ENCODE assay signal across 27 cellular contexts in the genomic region with DNA sequence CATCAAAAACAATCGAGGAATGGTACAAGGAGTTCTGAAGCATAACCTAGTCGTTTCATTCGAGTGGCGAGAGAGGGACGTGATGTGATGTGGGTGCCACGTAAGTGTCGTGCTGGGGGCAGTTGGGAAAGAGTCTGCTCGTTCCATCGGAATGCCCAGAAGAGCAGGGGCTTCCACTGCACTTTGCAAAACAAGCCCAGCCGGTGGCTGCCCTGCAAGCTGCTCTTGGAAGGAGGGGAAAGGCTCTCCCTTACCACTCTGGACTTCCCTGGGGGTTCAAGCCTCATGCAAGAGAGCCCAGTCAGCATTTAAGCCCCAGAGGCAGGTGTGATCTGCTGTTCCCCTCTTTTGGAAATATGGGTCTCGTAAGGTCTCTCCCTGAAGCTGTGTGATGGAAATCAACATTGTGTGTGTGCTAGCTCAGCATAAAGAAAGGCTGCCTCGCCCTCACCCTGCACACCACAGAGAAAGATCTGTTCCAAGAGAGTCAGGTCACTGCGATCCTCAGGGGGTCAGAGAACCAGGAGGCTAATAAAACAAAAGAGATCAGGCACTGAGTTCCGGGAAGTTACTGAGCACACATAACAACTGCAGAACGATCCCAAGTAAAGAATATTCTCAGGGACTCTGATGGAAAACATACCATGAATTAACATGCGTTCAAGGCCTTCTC.
A peak's percentile ranks its signal among the peaks of the same experiment; 100 is the strongest.
DNase-seq lines count a peak whose midpoint lies in the region; ATAC-seq, FAIRE-seq and TF ChIP-seq lines count a peak whose summit lies in the region.
"Had no signal": no experiment of that assay in that cellular context is flagged by ENCODE, and none has a peak within 500 bp of the region (broad histone marks: within the 10 kb centered on the region; RNA-seq: fewer than 3 reads in every experiment).

No MANE protein-coding gene starts in this region.

- H2AK5ac ChIP-seq in mesenchymal stem cell (ENCODE audit: low read length, severe bottlenecking), result peak overlapping the region; percentile 3

- no peak overlapping the region for H3K9ac ChIP-seq in HUES64 (ENCODE audit: low read depth, low read length)
- H3K9ac ChIP-seq in mesenchymal stem cell (ENCODE audit: low read length), result no peak overlapping the region

- H4K91ac ChIP-seq in mesenchymal stem cell (ENCODE audit: low read length), result peak overlapping the region; percentile 35

- peaks cover 17% of the 10 kb centered on the region for H3K79me1 ChIP-seq in mesenchymal stem cell (replicated peaks; ENCODE audit: low read length, poor library complexity, severe bottlenecking)

- peaks cover 35% of the 10 kb centered on the region for H3K4me1 ChIP-seq in HUES64 (ENCODE audit: insufficient read depth, low read length)
- H3K4me1 ChIP-seq in mesenchymal stem cell (ENCODE audit: control insufficient read depth, insufficient read depth, low read depth, low read length), result peaks cover 9% of the 10 kb centered on the region
- H3K4me1 ChIP-seq: pancreas, tibial nerve had no signal

- peak overlapping the region in 1 of 2 experiments; percentile 13 for H3K18ac ChIP-seq in mesenchymal stem cell (ENCODE audit: low read depth in 1 of 2, low read length in 2 of 2)

- H2BK5ac ChIP-seq in mesenchymal stem cell (ENCODE audit: low read depth, low read length, poor library complexity, severe bottlenecking), result peak overlapping the region; percentile 49

- H3K4me3 Mint-ChIP-seq in immature natural killer cell (no peak overlapping the region), endothelial cell (ENCODE audit: unreplicated experiment) (no peak overlapping the region)
- H3K4me3 Mint-ChIP-seq: activated CD4-positive, alpha-beta memory T cell treated with anti-CD3 and anti-CD28 coated beads, Interleukin-2, amount 10 ng/mL, durations not matched to agents 7 days and 5 days; activated naive CD8-positive, alpha-beta T cell treated with anti-CD3 and anti-CD28 coated beads, Interleukin-2, amount 50 U/mL, for 24 hours; CD4-positive, CD25-positive, alpha-beta regulatory T cell; HFFc6; stimulated activated naive CD8-positive, alpha-beta T cell treated with anti-CD3 and anti-CD28 coated beads, Interleukin-15, Interleukin-2, amounts not matched to agents 100 ng/mL and 50 ng/mL, for 24 hours had no signal

- H2BK15ac ChIP-seq in mesenchymal stem cell (ENCODE audit: low read depth, poor library complexity, severe bottlenecking), result no peak overlapping the region

- H3K9me3 Mint-ChIP-seq in immature natural killer cell (peaks cover 0 to 1% (median 0%) of the 10 kb centered on the region in 6 donors), endothelial cell (ENCODE audit: unreplicated experiment) (no peaks in the 10 kb centered on the region)
- H3K9me3 Mint-ChIP-seq: activated naive CD8-positive, alpha-beta T cell treated with anti-CD3 and anti-CD28 coated beads, Interleukin-2, amount 50 U/mL, for 24 hours; HFFc6; stimulated activated naive CD8-positive, alpha-beta T cell treated with anti-CD3 and anti-CD28 coated beads, Interleukin-15, Interleukin-2, amounts not matched to agents 100 ng/mL and 50 ng/mL, for 24 hours had no signal

- H3K14ac ChIP-seq in mesenchymal stem cell (ENCODE audit: low read length in 2 of 2), result peak overlapping the region in 1 of 2 experiments; percentile 23

- H3K27me3 ChIP-seq in HUES64 (ENCODE audit: insufficient read depth, low read length) (no peaks in the 10 kb centered on the region), mesenchymal stem cell (ENCODE audit: control insufficient read depth in 1 of 2, insufficient read depth in 1 of 2, low read length in 2 of 2) (no peaks in the 10 kb centered on the region)
- H3K27me3 ChIP-seq: MG63, tibial nerve had no signal

- FAIRE-seq in HTR-8/SVneo (lab: Jason Lieb, UNC), result no peak
- FAIRE-seq: D721Med, pancreas had no signal

- H3K36me3 ChIP-seq in HUES64 (ENCODE audit: insufficient read depth, low read length) (no peaks in the 10 kb centered on the region), mesenchymal stem cell (ENCODE audit: control insufficient read depth in 1 of 2, insufficient read depth in 2 of 2, low read depth in 1 of 2, low read length in 2 of 2) (peaks cover 0 to 28% of the 10 kb centered on the region in 2 experiments)
- H3K36me3 ChIP-seq: MG63, pancreas, tibial nerve had no signal

- no peak for ATAC-seq in GM19463 (IDR thresholded peaks at IDR 0.05; ENCODE audit: unreplicated experiment)
- ATAC-seq: activated CD4-positive, CD25-positive, alpha-beta regulatory T cell treated with anti-CD3 and anti-CD28 coated beads, Interleukin-2, amount 50 U/mL, for 24 hours; activated naive CD8-positive, alpha-beta T cell treated with anti-CD3 and anti-CD28 coated beads, Interleukin-2, amount 50 U/mL, for 24 hours; left cardiac atrium; pancreas had no signal

- H2BK12ac ChIP-seq in mesenchymal stem cell (ENCODE audit: low read length in 2 of 2), result no peak overlapping the region

- H3K27ac ChIP-seq in HUES64 (ENCODE audit: low read depth, low read length) (peak overlapping the region; percentile 45; the same call in 1 of the 2 replicates), mesenchymal stem cell (ENCODE audit: low read length, poor library complexity, severe bottlenecking) (peak overlapping the region; percentile 79)
- H3K27ac ChIP-seq: pancreas, tibial nerve had no signal

- H3K23ac ChIP-seq in mesenchymal stem cell (ENCODE audit: low read length in 2 of 2), result no peak overlapping the region

- peak; percentile 97 for DNase-seq in brain pericyte (ENCODE audit: low read depth, low spot score)
- DNase-seq in mesenchymal stem cell, result no peak
- DNase-seq in smooth muscle cell of the brain vasculature (ENCODE audit: low read depth, low spot score), result peak; percentile 95
- no peak for DNase-seq in immature natural killer cell
- no peak for DNase-seq in HTR-8/SVneo (ENCODE audit: insufficient read length, low spot score)
- no peak for DNase-seq in endothelial cell (ENCODE audit: low spot score)
- DNase-seq: activated CD4-positive, alpha-beta memory T cell treated with anti-CD3 and anti-CD28 coated beads, Interleukin-2, amount 10 ng/mL, durations not matched to agents 7 days and 5 days; activated effector memory CD4-positive, alpha-beta T cell treated with anti-CD3 and anti-CD28 coated beads, Interleukin-2, amount 50 U/mL, for 16 hours; activated naive CD8-positive, alpha-beta T cell treated with anti-CD3 and anti-CD28 coated beads, Interleukin-2, amount 50 U/mL, for 24 hours; CD4-positive, CD25-positive, alpha-beta regulatory T cell; cortex of kidney; HFFc6; KBM-7; left cardiac atrium; mesendoderm; MG63; NCI-H1417 treated with DMSO at 0.1 percent for 48 hours; NCI-H510A; NK-92 treated with Interleukin-12 subunit alpha and Interleukin-12 subunit beta, amount 100 ng/mL, for 24 hours; pancreas; T-helper 1 cell had no signal

- H2BK120ac ChIP-seq in mesenchymal stem cell (ENCODE audit: low read depth, low read length), result peak overlapping the region; percentile 29

- no peak overlapping the region for H3K4me3 ChIP-seq in HUES64 (ENCODE audit: low read length)
- H3K4me3 ChIP-seq in mesenchymal stem cell (ENCODE audit: insufficient read depth in 1 of 2, low read depth in 1 of 2, low read length in 2 of 2), result no peak overlapping the region
- H3K4me3 ChIP-seq: MG63, pancreas, tibial nerve had no signal

- peak overlapping the region; percentile 1 for H3K4me2 ChIP-seq in mesenchymal stem cell (ENCODE audit: low read length, poor library complexity, severe bottlenecking)

- H3K27me3 Mint-ChIP-seq in immature natural killer cell (ENCODE audit: low read depth in 3 of 3) (peaks cover 0 to 6% (median 0%) of the 10 kb centered on the region in 3 donors), endothelial cell (ENCODE audit: unreplicated experiment) (peaks cover 3% of the 10 kb centered on the region)
- H3K27me3 Mint-ChIP-seq: activated CD4-positive, alpha-beta memory T cell treated with anti-CD3 and anti-CD28 coated beads, Interleukin-2, amount 10 ng/mL, durations not matched to agents 7 days and 5 days; activated naive CD8-positive, alpha-beta T cell treated with anti-CD3 and anti-CD28 coated beads, Interleukin-2, amount 50 U/mL, for 24 hours; stimulated activated naive CD8-positive, alpha-beta T cell treated with anti-CD3 and anti-CD28 coated beads, Interleukin-15, Interleukin-2, amounts not matched to agents 100 ng/mL and 50 ng/mL, for 24 hours had no signal

- no peak overlapping the region for H3K4ac ChIP-seq in mesenchymal stem cell (ENCODE audit: low read depth in 1 of 2, low read length in 2 of 2)

- TF ChIP-seq CTCF in endothelial cell (IDR thresholded peaks at IDR 0.05; ENCODE audit: unreplicated experiment), result no peak

- H3K4me1 Mint-ChIP-seq in immature natural killer cell (no peaks in the 10 kb centered on the region), endothelial cell (ENCODE audit: unreplicated experiment) (no peaks in the 10 kb centered on the region)
- H3K4me1 Mint-ChIP-seq: activated CD4-positive, alpha-beta memory T cell treated with anti-CD3 and anti-CD28 coated beads, Interleukin-2, amount 10 ng/mL, durations not matched to agents 7 days and 5 days; activated naive CD8-positive, alpha-beta T cell treated with anti-CD3 and anti-CD28 coated beads, Interleukin-2, amount 50 U/mL, for 24 hours had no signal

- H3K36me3 Mint-ChIP-seq in immature natural killer cell (no peaks in the 10 kb centered on the region), endothelial cell (ENCODE audit: low read depth, unreplicated experiment) (no peaks in the 10 kb centered on the region)
- H3K36me3 Mint-ChIP-seq: CD4-positive, CD25-positive, alpha-beta regulatory T cell had no signal

- no peak overlapping the region for H4K8ac ChIP-seq in mesenchymal stem cell (ENCODE audit: low read length)

- 74% methylated on average over 16 of the region's 16 CpGs for WGBS in HUES64
- WGBS in mesenchymal stem cell, result 76% methylated on average over 16 of the region's 16 CpGs

- H3K9me3 ChIP-seq in HUES64 (ENCODE audit: insufficient read depth, low read depth, low read length) (no peaks in the 10 kb centered on the region), mesenchymal stem cell (ENCODE audit: control insufficient read depth, low read length) (no peaks in the 10 kb centered on the region)
- H3K9me3 ChIP-seq: MG63, pancreas, tibial nerve had no signal

- H3K27ac Mint-ChIP-seq in immature natural killer cell (no peak overlapping the region), endothelial cell (ENCODE audit: unreplicated experiment) (no peak overlapping the region)
- H3K27ac Mint-ChIP-seq: activated CD4-positive, alpha-beta memory T cell treated with anti-CD3 and anti-CD28 coated beads, Interleukin-2, amount 10 ng/mL, durations not matched to agents 7 days and 5 days; activated naive CD8-positive, alpha-beta T cell treated with anti-CD3 and anti-CD28 coated beads, Interleukin-2, amount 50 U/mL, for 24 hours; CD4-positive, CD25-positive, alpha-beta regulatory T cell; HFFc6; stimulated activated naive CD8-positive, alpha-beta T cell treated with anti-CD3 and anti-CD28 coated beads, Interleukin-15, Interleukin-2, amounts not matched to agents 100 ng/mL and 50 ng/mL, for 24 hours had no signal

- no peak overlapping the region for H2AFZ ChIP-seq in mesenchymal stem cell (ENCODE audit: low read depth, low read length)

Comparison
In these comparisons a context has a peak if more than half of its experiments do, and no peak if none do; other contexts are left out.
1. DNase-seq: peak in brain pericyte (single experiment) and smooth muscle cell of the brain vasculature (single experiment); none in mesenchymal stem cell (single experiment), immature natural killer cell (0 of 3), HTR-8/SVneo (single experiment) and endothelial cell (single experiment).